In the genomic region with DNA sequence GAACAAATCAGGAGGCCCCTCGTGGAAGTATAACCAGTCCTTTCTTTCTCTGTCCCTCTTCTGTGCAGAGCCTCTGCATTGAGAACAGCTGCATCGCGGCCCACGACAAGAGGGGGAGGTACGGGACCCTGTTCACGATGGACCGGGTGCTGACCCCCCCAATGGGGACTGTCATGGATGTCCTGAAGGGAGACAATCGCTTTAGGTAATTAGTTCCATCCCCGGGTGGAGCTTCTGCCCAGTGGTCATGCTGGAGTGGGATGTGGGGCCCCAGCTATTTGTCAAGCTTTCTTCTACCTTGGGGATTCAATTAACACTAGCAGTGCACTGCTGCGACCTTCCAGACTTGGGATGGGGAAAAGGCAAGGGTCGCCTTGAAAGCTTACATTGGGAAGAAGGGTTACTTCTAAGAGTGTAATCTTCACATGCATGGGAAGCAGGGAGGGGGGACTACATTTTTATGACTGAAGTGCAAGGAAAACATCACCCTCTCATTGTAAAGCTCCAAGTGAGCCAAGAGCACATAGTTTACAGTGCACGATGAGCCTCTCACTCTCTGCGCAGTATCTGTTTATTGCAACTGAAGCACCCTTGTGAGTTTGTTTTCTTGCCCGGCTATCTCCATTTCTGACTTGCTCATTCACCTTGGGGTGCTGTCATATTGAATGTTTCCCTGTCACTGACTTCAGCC, we compare ENCODE assay signal across 2 cellular contexts.
A peak's percentile ranks its signal among the peaks of the same experiment; 100 is the strongest.
TF ChIP-seq lines count a peak whose summit lies in the region.

No MANE protein-coding gene starts in this region.

TF ChIP-seq in A549, 52 proteins besides CTCF, POLR2A, EP300 and RAD21 (continued from another document):
- TF ChIP-seq, protein P1, sequence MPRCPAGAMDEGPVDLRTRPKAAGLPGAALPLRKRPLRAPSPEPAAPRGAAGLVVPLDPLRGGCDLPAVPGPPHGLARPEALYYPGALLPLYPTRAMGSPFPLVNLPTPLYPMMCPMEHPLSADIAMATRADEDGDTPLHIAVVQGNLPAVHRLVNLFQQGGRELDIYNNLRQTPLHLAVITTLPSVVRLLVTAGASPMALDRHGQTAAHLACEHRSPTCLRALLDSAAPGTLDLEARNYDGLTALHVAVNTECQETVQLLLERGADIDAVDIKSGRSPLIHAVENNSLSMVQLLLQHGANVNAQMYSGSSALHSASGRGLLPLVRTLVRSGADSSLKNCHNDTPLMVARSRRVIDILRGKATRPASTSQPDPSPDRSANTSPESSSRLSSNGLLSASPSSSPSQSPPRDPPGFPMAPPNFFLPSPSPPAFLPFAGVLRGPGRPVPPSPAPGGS (IDR thresholded peaks at IDR 0.05): no peak
- TF ChIP-seq, protein P2, sequence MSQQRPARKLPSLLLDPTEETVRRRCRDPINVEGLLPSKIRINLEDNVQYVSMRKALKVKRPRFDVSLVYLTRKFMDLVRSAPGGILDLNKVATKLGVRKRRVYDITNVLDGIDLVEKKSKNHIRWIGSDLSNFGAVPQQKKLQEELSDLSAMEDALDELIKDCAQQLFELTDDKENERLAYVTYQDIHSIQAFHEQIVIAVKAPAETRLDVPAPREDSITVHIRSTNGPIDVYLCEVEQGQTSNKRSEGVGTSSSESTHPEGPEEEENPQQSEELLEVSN (IDR thresholded peaks at IDR 0.05; ENCODE audit: borderline replicate concordance, low read depth): no peak
- TF ChIP-seq, protein P3, sequence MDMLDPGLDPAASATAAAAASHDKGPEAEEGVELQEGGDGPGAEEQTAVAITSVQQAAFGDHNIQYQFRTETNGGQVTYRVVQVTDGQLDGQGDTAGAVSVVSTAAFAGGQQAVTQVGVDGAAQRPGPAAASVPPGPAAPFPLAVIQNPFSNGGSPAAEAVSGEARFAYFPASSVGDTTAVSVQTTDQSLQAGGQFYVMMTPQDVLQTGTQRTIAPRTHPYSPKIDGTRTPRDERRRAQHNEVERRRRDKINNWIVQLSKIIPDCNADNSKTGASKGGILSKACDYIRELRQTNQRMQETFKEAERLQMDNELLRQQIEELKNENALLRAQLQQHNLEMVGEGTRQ (IDR thresholded peaks at IDR 0.05): no peak
- TF ChIP-seq NR3C1 (IDR thresholded peaks at IDR 0.05): no peak
- TF ChIP-seq SREBF2 (IDR thresholded peaks at IDR 0.05): no peak
- no peak for TF ChIP-seq HOXB5 (CRISPR knock-in tag; IDR thresholded peaks at IDR 0.05)
- TF ChIP-seq, protein P4, sequence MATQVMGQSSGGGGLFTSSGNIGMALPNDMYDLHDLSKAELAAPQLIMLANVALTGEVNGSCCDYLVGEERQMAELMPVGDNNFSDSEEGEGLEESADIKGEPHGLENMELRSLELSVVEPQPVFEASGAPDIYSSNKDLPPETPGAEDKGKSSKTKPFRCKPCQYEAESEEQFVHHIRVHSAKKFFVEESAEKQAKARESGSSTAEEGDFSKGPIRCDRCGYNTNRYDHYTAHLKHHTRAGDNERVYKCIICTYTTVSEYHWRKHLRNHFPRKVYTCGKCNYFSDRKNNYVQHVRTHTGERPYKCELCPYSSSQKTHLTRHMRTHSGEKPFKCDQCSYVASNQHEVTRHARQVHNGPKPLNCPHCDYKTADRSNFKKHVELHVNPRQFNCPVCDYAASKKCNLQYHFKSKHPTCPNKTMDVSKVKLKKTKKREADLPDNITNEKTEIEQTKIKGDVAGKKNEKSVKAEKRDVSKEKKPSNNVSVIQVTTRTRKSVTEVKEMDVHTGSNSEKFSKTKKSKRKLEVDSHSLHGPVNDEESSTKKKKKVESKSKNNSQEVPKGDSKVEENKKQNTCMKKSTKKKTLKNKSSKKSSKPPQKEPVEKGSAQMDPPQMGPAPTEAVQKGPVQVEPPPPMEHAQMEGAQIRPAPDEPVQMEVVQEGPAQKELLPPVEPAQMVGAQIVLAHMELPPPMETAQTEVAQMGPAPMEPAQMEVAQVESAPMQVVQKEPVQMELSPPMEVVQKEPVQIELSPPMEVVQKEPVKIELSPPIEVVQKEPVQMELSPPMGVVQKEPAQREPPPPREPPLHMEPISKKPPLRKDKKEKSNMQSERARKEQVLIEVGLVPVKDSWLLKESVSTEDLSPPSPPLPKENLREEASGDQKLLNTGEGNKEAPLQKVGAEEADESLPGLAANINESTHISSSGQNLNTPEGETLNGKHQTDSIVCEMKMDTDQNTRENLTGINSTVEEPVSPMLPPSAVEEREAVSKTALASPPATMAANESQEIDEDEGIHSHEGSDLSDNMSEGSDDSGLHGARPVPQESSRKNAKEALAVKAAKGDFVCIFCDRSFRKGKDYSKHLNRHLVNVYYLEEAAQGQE (IDR thresholded peaks at IDR 0.05): no peak

TF ChIP-seq in HEK293, 187 proteins besides CTCF, POLR2A, EP300 and RAD21 (continued from another document):
- TF ChIP-seq KLF1 (tag by site-specific recombination; IDR thresholded peaks at IDR 0.05): 0 out of 2 replicates have a peak, but pooled peaks have one; percentile 15
